In the genomic region with DNA sequence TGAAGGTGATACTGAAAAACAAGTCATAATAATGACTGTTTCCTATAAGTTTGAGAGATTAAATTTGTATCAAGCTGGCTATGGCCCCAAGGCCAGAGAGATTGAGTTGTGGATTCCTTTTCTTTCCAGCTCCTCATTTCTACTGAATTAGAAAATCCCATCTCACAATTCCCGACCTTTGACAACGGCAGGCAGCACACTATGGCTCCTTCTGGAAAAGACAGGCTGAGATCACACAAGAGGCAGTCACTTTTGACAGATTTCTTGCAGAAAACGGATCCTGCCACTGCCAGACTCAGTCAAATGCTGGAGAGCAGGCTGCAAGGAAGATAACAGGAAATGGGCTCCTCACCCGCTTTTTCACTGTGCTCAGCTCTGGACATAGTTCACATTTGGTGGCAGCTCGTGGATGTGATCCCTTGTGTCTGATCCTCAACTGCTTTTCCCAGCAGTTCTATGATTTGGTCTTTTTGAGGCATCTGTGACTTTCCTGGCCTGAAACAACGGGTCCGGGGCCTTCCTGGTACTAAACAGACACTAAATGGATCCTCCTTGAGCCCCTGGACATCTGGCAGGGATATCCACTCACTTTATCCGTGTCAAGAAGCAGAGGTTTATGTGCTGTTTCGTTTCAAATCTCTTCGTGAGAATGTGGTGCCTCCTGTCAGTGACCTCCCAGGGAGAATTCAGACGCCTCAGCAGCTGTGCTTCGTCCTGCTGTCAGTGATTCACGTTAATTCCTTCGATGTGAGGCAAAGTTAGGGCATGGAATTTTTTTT, we compare ENCODE assay signal across 10 cellular contexts. TPM values are rescaled to one million over a fixed set of nuclear protein-coding genes. Genes with fewer than 3 reads are reported as not detected.
DNase-seq lines count a peak whose midpoint lies in the region; ATAC-seq and TF ChIP-seq lines count a peak whose summit lies in the region.
"Had no signal": no experiment of that assay in that cellular context is flagged by ENCODE, and none has a peak within 500 bp of the region (broad histone marks: within the 10 kb centered on the region; RNA-seq: fewer than 3 reads in every experiment).

No MANE protein-coding gene starts in this region.

- H3K4me3 ChIP-seq in body of pancreas (no peak overlapping the region), kidney epithelial cell (ENCODE audit: low read depth, low read length) (no peak overlapping the region), stomach smooth muscle (ENCODE audit: low read length in 2 of 2) (peak overlapping the region in 1 of 2 donors; percentile 15), H7 (ENCODE audit: insufficient read depth, low read depth, low read length) (no peak overlapping the region)
- H3K4me3 ChIP-seq: tibial artery had no signal

- H3K4me1 ChIP-seq in body of pancreas (no peaks in the 10 kb centered on the region), stomach smooth muscle (ENCODE audit: control insufficient read depth, insufficient read depth, low read length) (peaks cover 9% of the 10 kb centered on the region)
- H3K4me1 ChIP-seq: tibial artery had no signal

- ATAC-seq in body of pancreas, result peak; percentile 24
- no peak for ATAC-seq in HG03095 (IDR thresholded peaks at IDR 0.05; ENCODE audit: unreplicated experiment)
- ATAC-seq in GM19351 (IDR thresholded peaks at IDR 0.05; ENCODE audit: unreplicated experiment), result no peak

- H3K9me3 ChIP-seq in body of pancreas, result no peaks in the 10 kb centered on the region
- H3K9me3 ChIP-seq in stomach smooth muscle (ENCODE audit: control insufficient read depth in 2 of 2, low read length in 2 of 2), result no peaks in the 10 kb centered on the region
- H3K9me3 ChIP-seq: tibial artery had no signal

- H3K27ac ChIP-seq in body of pancreas (no peak overlapping the region), stomach smooth muscle (ENCODE audit: low read length) (peak overlapping the region; percentile 49)
- H3K27ac ChIP-seq: tibial artery had no signal

- H3K9ac ChIP-seq in stomach smooth muscle (ENCODE audit: low read length in 2 of 2), result peak overlapping the region; percentile 21 to 45

- intact Hi-C loops in body of pancreas (cut with DNase I), result no loop called here

- TF ChIP-seq POLR2A in body of pancreas (IDR thresholded peaks at IDR 0.05), result no peak

- H3K36me3 ChIP-seq in body of pancreas (replicated peaks in 1 of 2; ENCODE audit: insufficient read depth in 1 of 2, low read depth in 2 of 2) (no peaks in the 10 kb centered on the region), kidney epithelial cell (ENCODE audit: control insufficient read depth, insufficient read depth, low read length) (no peaks in the 10 kb centered on the region), stomach smooth muscle (ENCODE audit: control insufficient read depth in 2 of 2, insufficient read depth in 2 of 2, low read length in 2 of 2) (no peaks in the 10 kb centered on the region), H7 (replicated peaks; ENCODE audit: control insufficient read depth, insufficient read depth, low read length) (no peaks in the 10 kb centered on the region)
- H3K36me3 ChIP-seq: tibial artery had no signal

- H3K27me3 ChIP-seq in body of pancreas (peaks cover 0 to 3% of the 10 kb centered on the region in 2 donors), kidney epithelial cell (ENCODE audit: control insufficient read depth, insufficient read depth, low read length) (peaks cover 7% of the 10 kb centered on the region), stomach smooth muscle (ENCODE audit: control insufficient read depth in 1 of 2, insufficient read depth in 2 of 2, low read length in 2 of 2) (peaks cover 0 to 2% of the 10 kb centered on the region in 2 donors), H7 (ENCODE audit: control insufficient read depth, insufficient read depth, low read length) (no peaks in the 10 kb centered on the region)

- no peak for TF ChIP-seq CTCF in body of pancreas (IDR thresholded peaks at IDR 0.05)
- no peak for TF ChIP-seq CTCF in kidney epithelial cell (IDR thresholded peaks at IDR 0.05; ENCODE audit: insufficient read depth, low read length, poor library complexity, severe bottlenecking)

- 48 to 55% methylated on average over 12 to 14 of the region's 14 CpGs for WGBS in body of pancreas, 2 donors

- DNase-seq in HS-5 (ENCODE audit: low read depth), result peak; percentile 40
- DNase-seq in body of pancreas, result peak in 1 of 4 donors; percentile 29
- peak; percentile 51 for DNase-seq in kidney epithelial cell (ENCODE audit: low read depth)
- no peak for DNase-seq in H7
- no peak for DNase-seq in GF-D8 (lab: John Stamatoyannopoulos, UW)
- DNase-seq: hypothalamus had no signal

RNA-seq across cellular contexts. Expression of gene RTL6, which starts 26.1 kb away (rescaled TPM):
- total RNA-seq in body of pancreas (10 to 100 TPM; 10.6 to 12.5 TPM), kidney epithelial cell (41.7 and 49.8 TPM in 2 replicates)
- total RNA-seq in H7 (2014; rRNA removed; shearing (Covaris generic)), result 13.9 and 16.6 TPM in 2 replicates

Comparison
In these comparisons a context has a peak if more than half of its experiments do, and no peak if none do; other contexts are left out.
1. DNase-seq: peak in HS-5 (single experiment) and kidney epithelial cell (single experiment); none in H7 (single experiment) and GF-D8 (single experiment).